ENCODE assay signal across 9 cellular contexts in the genomic region with DNA sequence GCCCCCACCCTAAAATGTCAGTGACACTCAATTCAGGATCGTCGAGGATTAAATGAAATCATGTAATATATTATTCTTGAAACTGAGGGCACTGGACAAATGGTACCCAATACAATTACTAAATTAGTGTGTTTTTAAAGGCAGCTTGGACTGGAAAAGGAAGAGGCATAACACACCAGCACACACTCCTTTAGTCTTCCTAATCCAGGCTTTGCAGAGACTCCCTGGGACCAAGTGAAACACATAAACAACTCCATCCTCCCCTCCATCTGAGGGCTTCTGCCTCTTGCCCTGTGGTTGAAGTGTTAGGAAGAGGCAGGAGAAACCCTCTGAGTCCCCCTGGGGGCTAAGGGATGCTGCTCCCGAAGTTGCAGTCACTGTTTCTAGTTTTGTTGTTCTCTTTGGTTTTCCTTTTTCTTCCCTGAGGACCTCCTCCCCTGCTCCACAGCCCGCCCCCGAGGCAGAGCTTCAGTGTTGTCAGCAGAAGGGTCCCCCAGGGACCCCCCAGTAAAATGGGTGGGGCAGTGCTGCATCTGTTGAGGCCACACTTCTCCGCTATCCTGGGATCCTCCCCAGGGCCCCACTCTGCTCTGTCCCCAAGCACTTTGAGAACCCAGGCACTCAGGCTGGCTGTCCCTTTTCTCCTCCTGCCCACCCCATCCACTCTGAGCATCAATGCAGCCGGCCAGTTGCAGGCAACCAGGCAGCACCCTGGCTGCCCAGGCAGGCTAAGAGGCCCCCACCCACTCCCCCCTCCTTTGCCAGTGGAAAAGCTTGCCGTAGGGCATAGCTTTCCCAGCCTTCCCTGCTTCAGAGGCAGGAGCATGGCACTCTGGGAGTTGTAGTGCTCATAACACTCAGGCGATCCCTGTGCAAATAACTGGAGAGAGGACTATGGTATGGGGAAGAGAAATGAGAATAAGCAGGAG. TPM values are rescaled to one million over a fixed set of nuclear protein-coding genes. Genes with fewer than 3 reads are reported as not detected.
A peak's percentile ranks its signal among the peaks of the same experiment; 100 is the strongest.
DNase-seq lines count a peak whose midpoint lies in the region; ATAC-seq, FAIRE-seq and TF ChIP-seq lines count a peak whose summit lies in the region.
"Had no signal": no experiment of that assay in that cellular context is flagged by ENCODE, and none has a peak within 500 bp of the region (broad histone marks: within the 10 kb centered on the region; RNA-seq: fewer than 3 reads in every experiment).

No MANE protein-coding gene starts in this region.

- TF ChIP-seq CTCF in thyroid gland (IDR thresholded peaks at IDR 0.05), result no peak
- no peak for TF ChIP-seq CTCF in kidney (IDR thresholded peaks at IDR 0.05; ENCODE audit: borderline replicate concordance, extremely low read depth, insufficient read depth)

- FAIRE-seq in kidney (lab: Jason Lieb, UNC), result no peak
- FAIRE-seq: islet of Langerhans had no signal

- H3K27ac ChIP-seq in thyroid gland (peak overlapping the region in 1 of 3 donors; percentile 4), kidney (ENCODE audit: low read depth in 2 of 2, low read length in 2 of 2) (no peak overlapping the region)

- peaks cover 6 to 10% of the 10 kb centered on the region in 2 donors for H3K4me1 ChIP-seq in thyroid gland
- H3K4me1 ChIP-seq in kidney (ENCODE audit: control insufficient read depth in 1 of 2, insufficient read depth in 1 of 2, low read depth in 1 of 2, low read length in 2 of 2), result peaks cover 0 to 5% of the 10 kb centered on the region in 2 donors

- H3K36me3 ChIP-seq in thyroid gland (peaks cover 0 to 4% of the 10 kb centered on the region in 2 donors), kidney (ENCODE audit: control insufficient read depth in 1 of 2, insufficient read depth in 2 of 2, low read length in 2 of 2) (peaks cover 3 to 8% of the 10 kb centered on the region in 2 donors)

- DNase-seq in ELF-1 (ENCODE audit: low read depth, low spot score) (peak; percentile 62), NCI-H2196 (lab: John Stamatoyannopoulos, UW; ENCODE audit: unreplicated experiment) (peak; percentile 77), cerebellar cortex (ENCODE audit: low spot score) (peak; percentile 62), left lobe of liver (ENCODE audit: low spot score) (no peak), thyroid gland (peak; percentile 46 to 54), kidney (no peak)
- no peak for DNase-seq in central memory CD4-positive, alpha-beta T cell

- H3K4me3 ChIP-seq in thyroid gland (replicated peaks in 1 of 3) (no peak overlapping the region), kidney (ENCODE audit: low read length in 2 of 2) (no peak overlapping the region)

- no peak overlapping the region for H3K9ac ChIP-seq in kidney (ENCODE audit: low read length in 2 of 2)

- no peak for TF ChIP-seq POLR2A in thyroid gland (IDR thresholded peaks at IDR 0.05)

- WGBS in thyroid gland, 2 donors, result 44 to 49% methylated on average over 9 of the region's 9 CpGs

- intact Hi-C loops in thyroid gland (cut with DNase I) (no loop called here), kidney (cut with DNase I) (no loop called here)

- H3K9me3 ChIP-seq in thyroid gland (no peaks in the 10 kb centered on the region), kidney (ENCODE audit: control insufficient read depth in 1 of 2, low read length in 2 of 2) (no peaks in the 10 kb centered on the region)

- H3K27me3 ChIP-seq in thyroid gland, result no peaks in the 10 kb centered on the region

- ATAC-seq in left lobe of liver (peak; percentile 51), HG02798 (IDR thresholded peaks at IDR 0.05; ENCODE audit: poor library complexity, unreplicated experiment) (no peak)

RNA-seq across cellular contexts. Expression of a gene that starts 5.9 kb away (rescaled TPM):
- total RNA-seq in left lobe of liver, result 38.0 TPM
- total RNA-seq in thyroid gland, result 10 to 100 TPM; 21.6 to 41.7 (median 29.3) TPM
- total RNA-seq in kidney, result 27.3 TPM
- 18.2 TPM for polyA plus RNA-seq in kidney (ENCODE audit: insufficient read depth, low read depth, low replicate concordance)

RNA-seq across cellular contexts. Expression of a gene that starts 6.0 kb away (rescaled TPM):
- total RNA-seq in left lobe of liver (35.3 TPM), thyroid gland (10 to 100 TPM; 26.5 to 80.5 (median 31.1) TPM), kidney (27.9 TPM)
- polyA plus RNA-seq in kidney (ENCODE audit: insufficient read depth, low read depth, low replicate concordance), result 71.5 TPM

RNA-seq across cellular contexts. Expression of a gene that starts 25.4 kb away (rescaled TPM):
- total RNA-seq in left lobe of liver (0.18 TPM), thyroid gland (1 to 10 TPM in 1 of 4 donors, under 1 TPM in 1, not detected in 2; 0.22 to 1.7 TPM), kidney (2.3 TPM)
- polyA plus RNA-seq in kidney (ENCODE audit: insufficient read depth, low read depth, low replicate concordance), result 0.39 TPM

Comparison
In these comparisons a context has a peak if more than half of its experiments do, and no peak if none do; other contexts are left out.
1. DNase-seq: peak in ELF-1 (single experiment), NCI-H2196 (single experiment), cerebellar cortex (single experiment) and thyroid gland (2 of 2); none in left lobe of liver (single experiment), central memory CD4-positive, alpha-beta T cell (single experiment) and kidney (single experiment).